Comparison of ENCODE assay signal across 36 cellular contexts in genomic region chr7:86657948-86658347, GRCh38. TPM values are rescaled to one million over a fixed set of nuclear protein-coding genes. Genes with fewer than 3 reads are reported as not detected.
"Had no signal": no experiment of that assay in that cellular context is flagged by ENCODE, and none has a peak within 500 bp of the region (broad histone marks: within the 10 kb centered on the region; RNA-seq: fewer than 3 reads in every experiment).

No MANE protein-coding gene starts in this region.

- H3K4me1 Mint-ChIP-seq: activated B cell treated with CpG ODN at 0.5 μM for 24 hours; activated CD8-positive, alpha-beta memory T cell treated with anti-CD3 and anti-CD28 coated beads, Interleukin-2, amount 10 ng/mL, durations not matched to agents 7 days and 5 days; activated naive CD4-positive, alpha-beta T cell treated with anti-CD3 and anti-CD28 coated beads, Interleukin-2, amount 50 U/mL, for 24 hours; activated naive CD8-positive, alpha-beta T cell treated with anti-CD3 and anti-CD28 coated beads for 36 hours; activated naive CD8-positive, alpha-beta T cell treated with anti-CD3 and anti-CD28 coated beads, Interleukin-2, amount 50 U/mL, for 24 hours; central memory CD8-positive, alpha-beta T cell had no signal

- H3K36me3 Mint-ChIP-seq: activated CD8-positive, alpha-beta memory T cell treated with anti-CD3 and anti-CD28 coated beads, Interleukin-2, amount 10 ng/mL, durations not matched to agents 7 days and 5 days; activated naive CD4-positive, alpha-beta T cell treated with anti-CD3 and anti-CD28 coated beads, Interleukin-2, amount 50 U/mL, for 24 hours; activated naive CD8-positive, alpha-beta T cell treated with anti-CD3 and anti-CD28 coated beads for 36 hours; brain had no signal

- H3K9me3 Mint-ChIP-seq: activated B cell treated with CpG ODN at 0.5 μM for 24 hours; activated CD8-positive, alpha-beta T cell treated with anti-CD3 and anti-CD28 coated beads for 36 hours; activated naive CD4-positive, alpha-beta T cell treated with anti-CD3 and anti-CD28 coated beads for 36 hours; activated naive CD8-positive, alpha-beta T cell treated with anti-CD3 and anti-CD28 coated beads for 36 hours; activated naive CD8-positive, alpha-beta T cell treated with anti-CD3 and anti-CD28 coated beads, Interleukin-2, amount 50 U/mL, for 24 hours; activated T-helper 1 cell treated with anti-CD3 and anti-CD28 coated beads, Interleukin-12 subunit alpha, Interleukin-12 subunit beta, Interleukin-2, Interleukin-4 antibody, amounts not matched to agents 30 ng/mL and 10 ng/mL and 1 ng/mL, durations not matched to agents 14 hours and 24 hours and 36 hours; activated T-helper 2 cell treated with anti-CD3 and anti-CD28 coated beads, Interferon-gamma antibody, Interleukin-2, Interleukin-4, amounts not matched to agents 10 μg/mL and 5 μg/mL and 100 μg/mL, durations not matched to agents 14 hours and 24 hours and 36 hours; brain; dendritic cell treated with granulocyte-macrophage colony-stimulating factor and Interleukin-4, amounts not matched to agents 40 ng/mL and 50 ng/mL, for 4 days had no signal

- H3K4me1 ChIP-seq: adrenal gland, ascending aorta, breast epithelium, esophagus muscularis mucosa, foreskin keratinocyte, gastrocnemius medialis had no signal

- H3K36me3 ChIP-seq: adrenal gland, ascending aorta, breast epithelium, cardiac muscle cell, esophagus muscularis mucosa, gastrocnemius medialis had no signal

- H3K4me3 ChIP-seq: adrenal gland, ascending aorta, breast epithelium, cardiac muscle cell, coronary artery, esophagus muscularis mucosa, gastrocnemius medialis had no signal

- H3K27ac Mint-ChIP-seq: activated B cell treated with CpG ODN at 0.5 μM for 24 hours; activated CD8-positive, alpha-beta memory T cell treated with anti-CD3 and anti-CD28 coated beads, Interleukin-2, amount 10 ng/mL, durations not matched to agents 7 days and 5 days; activated CD8-positive, alpha-beta T cell treated with anti-CD3 and anti-CD28 coated beads for 36 hours; activated naive CD4-positive, alpha-beta T cell treated with anti-CD3 and anti-CD28 coated beads for 36 hours; activated naive CD4-positive, alpha-beta T cell treated with anti-CD3 and anti-CD28 coated beads, Interleukin-2, amount 50 U/mL, for 24 hours; activated naive CD8-positive, alpha-beta T cell treated with anti-CD3 and anti-CD28 coated beads for 36 hours; activated naive CD8-positive, alpha-beta T cell treated with anti-CD3 and anti-CD28 coated beads, Interleukin-2, amount 50 U/mL, for 24 hours; activated T-helper 1 cell treated with anti-CD3 and anti-CD28 coated beads, Interleukin-12 subunit alpha, Interleukin-12 subunit beta, Interleukin-2, Interleukin-4 antibody, amounts not matched to agents 30 ng/mL and 10 ng/mL and 1 ng/mL, durations not matched to agents 14 hours and 24 hours and 36 hours; activated T-helper 2 cell treated with anti-CD3 and anti-CD28 coated beads, Interferon-gamma antibody, Interleukin-2, Interleukin-4, amounts not matched to agents 10 μg/mL and 5 μg/mL and 100 μg/mL, durations not matched to agents 14 hours and 24 hours and 36 hours; brain; dendritic cell treated with granulocyte-macrophage colony-stimulating factor and Interleukin-4, amounts not matched to agents 40 ng/mL and 50 ng/mL, for 4 days; effector memory CD8-positive, alpha-beta T cell had no signal

- H3K27me3 ChIP-seq: adrenal gland, ascending aorta, breast epithelium, cardiac muscle cell, esophagus muscularis mucosa, foreskin keratinocyte, gastrocnemius medialis had no signal

- H3K9me3 ChIP-seq: adrenal gland, ascending aorta, breast epithelium, esophagus muscularis mucosa, gastrocnemius medialis had no signal

- H3K27me3 Mint-ChIP-seq: activated B cell treated with CpG ODN at 0.5 μM for 24 hours; activated CD8-positive, alpha-beta memory T cell treated with anti-CD3 and anti-CD28 coated beads, Interleukin-2, amount 10 ng/mL, durations not matched to agents 7 days and 5 days; activated CD8-positive, alpha-beta T cell treated with anti-CD3 and anti-CD28 coated beads for 36 hours; activated naive CD8-positive, alpha-beta T cell treated with anti-CD3 and anti-CD28 coated beads for 36 hours; activated naive CD8-positive, alpha-beta T cell treated with anti-CD3 and anti-CD28 coated beads, Interleukin-2, amount 50 U/mL, for 24 hours; brain; central memory CD8-positive, alpha-beta T cell; dendritic cell treated with granulocyte-macrophage colony-stimulating factor and Interleukin-4, amounts not matched to agents 40 ng/mL and 50 ng/mL, for 4 days; effector memory CD8-positive, alpha-beta T cell had no signal

- H3K27ac ChIP-seq: adrenal gland, ascending aorta, breast epithelium, cardiac muscle cell, coronary artery, esophagus muscularis mucosa, foreskin keratinocyte, gastrocnemius medialis, VCaP had no signal

- DNase-seq: activated B cell treated with CpG ODN at 0.5 μM for 24 hours; activated CD4-positive, alpha-beta T cell treated with anti-CD3 and anti-CD28 coated beads for 48 hours; activated CD4-positive, alpha-beta T cell treated with anti-CD3 and anti-CD28 coated beads, Interleukin-2, amount 50 U/mL, for 1 hour; activated CD4-positive, alpha-beta T cell treated with anti-CD3 and anti-CD28 coated beads, Interleukin-2, amount 50 U/mL, for 48 hours; activated CD8-positive, alpha-beta memory T cell treated with anti-CD3 and anti-CD28 coated beads, Interleukin-2, amount 10 ng/mL, durations not matched to agents 7 days and 5 days; activated CD8-positive, alpha-beta memory T cell treated with anti-CD3 and anti-CD28 coated beads, Interleukin-2, amount 50 U/mL, for 4 hours; activated CD8-positive, alpha-beta T cell treated with anti-CD3 and anti-CD28 coated beads for 36 hours; activated effector memory CD4-positive, alpha-beta T cell treated with anti-CD3 and anti-CD28 coated beads, Interleukin-2, amount 50 U/mL, for 16 hours; activated naive CD4-positive, alpha-beta T cell treated with anti-CD3 and anti-CD28 coated beads for 36 hours; activated naive CD8-positive, alpha-beta T cell treated with anti-CD3 and anti-CD28 coated beads for 36 hours; activated naive CD8-positive, alpha-beta T cell treated with anti-CD3 and anti-CD28 coated beads, Interleukin-2, amount 50 U/mL, for 24 hours; activated T-cell treated with anti-CD3 and anti-CD28 coated beads, Interleukin-2, amount 50 U/mL, for 1 hour; activated T-cell treated with anti-CD3 and anti-CD28 coated beads, Interleukin-2, amount 50 U/mL, for 48 hours; adrenal gland; amygdala; effector CD4-positive, alpha-beta T cell; effector memory CD8-positive, alpha-beta T cell; erythroblast; foreskin keratinocyte; gastrocnemius medialis; glutamatergic neuron; T-helper 2 cell had no signal

- H3K4me3 Mint-ChIP-seq: activated B cell treated with CpG ODN at 0.5 μM for 24 hours; activated CD8-positive, alpha-beta memory T cell treated with anti-CD3 and anti-CD28 coated beads, Interleukin-2, amount 10 ng/mL, durations not matched to agents 7 days and 5 days; activated CD8-positive, alpha-beta T cell treated with anti-CD3 and anti-CD28 coated beads for 36 hours; activated naive CD4-positive, alpha-beta T cell treated with anti-CD3 and anti-CD28 coated beads for 36 hours; activated naive CD4-positive, alpha-beta T cell treated with anti-CD3 and anti-CD28 coated beads, Interleukin-2, amount 50 U/mL, for 24 hours; activated naive CD8-positive, alpha-beta T cell treated with anti-CD3 and anti-CD28 coated beads for 36 hours; activated naive CD8-positive, alpha-beta T cell treated with anti-CD3 and anti-CD28 coated beads, Interleukin-2, amount 50 U/mL, for 24 hours; activated T-helper 1 cell treated with anti-CD3 and anti-CD28 coated beads, Interleukin-12 subunit alpha, Interleukin-12 subunit beta, Interleukin-2, Interleukin-4 antibody, amounts not matched to agents 30 ng/mL and 10 ng/mL and 1 ng/mL, durations not matched to agents 14 hours and 24 hours and 36 hours; brain; central memory CD8-positive, alpha-beta T cell; dendritic cell treated with granulocyte-macrophage colony-stimulating factor and Interleukin-4, amounts not matched to agents 40 ng/mL and 50 ng/mL, for 4 days; effector memory CD8-positive, alpha-beta T cell had no signal

RNA-seq across cellular contexts. Expression of gene GRM3, which starts 14.2 kb away (rescaled TPM):
- total RNA-seq: activated B cell treated with CpG ODN at 0.5 μM for 24 hours; activated CD8-positive, alpha-beta memory T cell treated with anti-CD3 and anti-CD28 coated beads for 36 hours; activated CD8-positive, alpha-beta memory T cell treated with anti-CD3 and anti-CD28 coated beads, Interleukin-2, amount 10 ng/mL, durations not matched to agents 7 days and 5 days; activated CD8-positive, alpha-beta T cell treated with anti-CD3 and anti-CD28 coated beads for 36 hours; activated naive CD4-positive, alpha-beta T cell treated with anti-CD3 and anti-CD28 coated beads for 36 hours; activated naive CD8-positive, alpha-beta T cell treated with anti-CD3 and anti-CD28 coated beads for 36 hours; activated T-helper 1 cell treated with anti-CD3 and anti-CD28 coated beads, Interleukin-12 subunit alpha, Interleukin-12 subunit beta, Interleukin-2, Interleukin-4 antibody, amounts not matched to agents 30 ng/mL and 10 ng/mL and 1 ng/mL, durations not matched to agents 14 hours and 24 hours and 36 hours; activated T-helper 2 cell treated with anti-CD3 and anti-CD28 coated beads, Interferon-gamma antibody, Interleukin-2, Interleukin-4, amounts not matched to agents 10 μg/mL and 5 μg/mL and 100 μg/mL, durations not matched to agents 14 hours and 24 hours and 36 hours; ascending aorta; breast epithelium; cardiac muscle cell; esophagus muscularis mucosa; foreskin keratinocyte; gastrocnemius medialis; T-helper 1 cell treated with Interleukin-12 subunit alpha and Interleukin-12 subunit beta and Interleukin-4 antibody, amounts not matched to agents 30 ng/mL and 1 ng/mL, for 36 hours had no signal
- polyA plus RNA-seq: foreskin keratinocyte had no signal
